32 cellular contexts compared by ENCODE assay signal in genomic region chr17:907725-908124, GRCh38.
"Had no signal": no experiment of that assay in that cellular context is flagged by ENCODE, and none has a peak within 500 bp of the region (broad histone marks: within the 10 kb centered on the region; RNA-seq: fewer than 3 reads in every experiment).

No MANE protein-coding gene starts in this region.

- H3K36me3 Mint-ChIP-seq: activated naive CD4-positive, alpha-beta T cell treated with anti-CD3 and anti-CD28 coated beads, Interleukin-2, amount 10 ng/mL, durations not matched to agents 7 days and 5 days; activated naive CD8-positive, alpha-beta T cell; WTC11 had no signal

- H3K4me3 ChIP-seq: Peyer's patch, SJCRH30, SK-N-MC had no signal

- H3K27me3 Mint-ChIP-seq: brain had no signal

- H3K27ac ChIP-seq: KMS-11, Peyer's patch, SJCRH30, SK-N-MC had no signal

- H3K27me3 ChIP-seq: Peyer's patch, SJCRH30 had no signal

- H3K27ac Mint-ChIP-seq: activated CD4-positive, alpha-beta T cell treated with anti-CD3 and anti-CD28 coated beads for 36 hours; activated CD4-positive, alpha-beta T cell treated with anti-CD3 and anti-CD28 coated beads, Interleukin-2, amount 10 ng/mL, durations not matched to agents 7 days and 5 days; activated CD8-positive, alpha-beta T cell treated with anti-CD3 and anti-CD28 coated beads, Interleukin-2, amount 10 ng/mL, durations not matched to agents 7 days and 5 days; activated naive CD4-positive, alpha-beta T cell treated with anti-CD3 and anti-CD28 coated beads, Interleukin-2, amount 10 ng/mL, durations not matched to agents 7 days and 5 days; activated naive CD8-positive, alpha-beta T cell; activated naive CD8-positive, alpha-beta T cell treated with anti-CD3 and anti-CD28 coated beads, Interleukin-2, amount 50 U/mL, for 24 hours; activated T-cell treated with anti-CD3 and anti-CD28 coated beads, Interleukin-2, amount 50 U/mL, for 24 hours; brain; WTC11 had no signal

- H3K4me1 ChIP-seq: Peyer's patch, SJCRH30 had no signal

- H3K9me3 Mint-ChIP-seq: activated CD4-positive, alpha-beta T cell treated with anti-CD3 and anti-CD28 coated beads, Interleukin-2, amount 10 ng/mL, durations not matched to agents 7 days and 5 days; activated naive CD4-positive, alpha-beta T cell treated with anti-CD3 and anti-CD28 coated beads, Interleukin-2, amount 10 ng/mL, durations not matched to agents 7 days and 5 days; activated naive CD8-positive, alpha-beta T cell treated with anti-CD3 and anti-CD28 coated beads, Interleukin-2, amount 50 U/mL, for 24 hours; activated T-cell treated with anti-CD3 and anti-CD28 coated beads, Interleukin-2, amount 50 U/mL, for 24 hours; WTC11 had no signal

- H3K36me3 ChIP-seq: Peyer's patch, SJCRH30 had no signal

- H3K9me3 ChIP-seq: Peyer's patch, SJCRH30 had no signal

- DNase-seq: activated CD4-positive, alpha-beta T cell treated with anti-CD3 and anti-CD28 coated beads for 36 hours; activated CD4-positive, alpha-beta T cell treated with anti-CD3 and anti-CD28 coated beads, Interleukin-2, amount 10 ng/mL, durations not matched to agents 7 days and 5 days; activated CD4-positive, alpha-beta T cell treated with anti-CD3 and anti-CD28 coated beads, Interleukin-2, amount 50 U/mL, for 48 hours; activated CD8-positive, alpha-beta T cell treated with anti-CD3 and anti-CD28 coated beads, Interleukin-2, amount 10 ng/mL, durations not matched to agents 7 days and 5 days; activated naive CD4-positive, alpha-beta T cell treated with anti-CD3 and anti-CD28 coated beads, Interleukin-2, amount 10 ng/mL, durations not matched to agents 7 days and 5 days; activated naive CD8-positive, alpha-beta T cell treated with anti-CD3 and anti-CD28 coated beads, Interleukin-2, amount 50 U/mL, for 24 hours; activated T-cell treated with anti-CD3 and anti-CD28 coated beads, Interleukin-2, amount 50 U/mL, for 24 hours; anterior cingulate cortex; caudate nucleus; cerebellar nuclear complex; NCI-H1105; NCI-H1417 treated with DMSO at 0.1 percent for 48 hours; NCI-H187 treated with DMSO at 0.1 percent for 48 hours; NCI-H2081; NCI-H226; NCI-H446 treated with DMSO at 0.1 percent for 48 hours; NCI-H524; NCI-H69; NCI-H82; NK-92 treated with Interleukin-12 subunit alpha and Interleukin-12 subunit beta, amount 100 ng/mL, for 24 hours; PC-3; Peyer's patch; RPMI8226; SHP77; SJCRH30; T1000 had no signal

- H3K4me1 Mint-ChIP-seq: activated CD4-positive, alpha-beta T cell treated with anti-CD3 and anti-CD28 coated beads for 36 hours; activated naive CD8-positive, alpha-beta T cell treated with anti-CD3 and anti-CD28 coated beads, Interleukin-2, amount 50 U/mL, for 24 hours had no signal

- ATAC-seq: activated CD4-positive, alpha-beta T cell treated with anti-CD3 and anti-CD28 coated beads for 36 hours; activated CD4-positive, CD25-positive, alpha-beta regulatory T cell treated with anti-CD3 and anti-CD28 coated beads, Interleukin-2, amount 50 U/mL, for 24 hours; activated CD8-positive, alpha-beta T cell treated with anti-CD3 and anti-CD28 coated beads, Interleukin-2, amount 10 ng/mL, durations not matched to agents 7 days and 5 days; activated naive CD8-positive, alpha-beta T cell treated with anti-CD3 and anti-CD28 coated beads, Interleukin-2, amount 50 U/mL, for 24 hours; PC-3; WTC11 had no signal

- H3K4me3 Mint-ChIP-seq: activated CD4-positive, alpha-beta T cell treated with anti-CD3 and anti-CD28 coated beads for 36 hours; activated CD4-positive, alpha-beta T cell treated with anti-CD3 and anti-CD28 coated beads, Interleukin-2, amount 10 ng/mL, durations not matched to agents 7 days and 5 days; activated CD8-positive, alpha-beta T cell treated with anti-CD3 and anti-CD28 coated beads, Interleukin-2, amount 10 ng/mL, durations not matched to agents 7 days and 5 days; activated naive CD4-positive, alpha-beta T cell treated with anti-CD3 and anti-CD28 coated beads, Interleukin-2, amount 10 ng/mL, durations not matched to agents 7 days and 5 days; activated naive CD8-positive, alpha-beta T cell; activated naive CD8-positive, alpha-beta T cell treated with anti-CD3 and anti-CD28 coated beads, Interleukin-2, amount 50 U/mL, for 24 hours; activated T-cell treated with anti-CD3 and anti-CD28 coated beads, Interleukin-2, amount 50 U/mL, for 24 hours; brain; WTC11 had no signal
